In the genomic region with DNA sequence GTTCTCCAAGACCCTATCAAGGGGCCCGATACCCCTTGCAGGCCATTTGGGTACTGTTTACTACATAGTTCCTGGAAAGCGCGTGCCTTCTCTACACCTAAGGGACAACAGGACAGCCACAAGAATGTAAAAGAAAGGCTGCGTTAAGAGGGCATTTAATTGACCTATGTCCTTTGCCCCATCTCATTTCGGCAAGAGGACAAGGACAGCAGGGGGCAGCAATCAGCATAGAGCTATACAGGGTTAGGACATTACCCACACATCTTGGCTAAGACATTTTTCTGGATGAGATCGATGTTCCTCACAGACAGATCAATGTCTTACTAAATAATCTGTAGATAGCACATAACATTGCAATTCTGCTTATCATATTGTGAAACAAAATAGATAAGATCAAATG, we compare ENCODE assay signal across 8 cellular contexts. TPM values are rescaled to one million over a fixed set of nuclear protein-coding genes. Genes with fewer than 3 reads are reported as not detected.
DNase-seq lines count a peak whose midpoint lies in the region; ATAC-seq, FAIRE-seq and TF ChIP-seq lines count a peak whose summit lies in the region.

No MANE protein-coding gene starts in this region.

- no peak overlapping the region for H3K27ac ChIP-seq in astrocyte (ENCODE audit: low read depth, low read length)
- H3K27ac ChIP-seq in esophagus squamous epithelium, result no peak overlapping the region

- H3K4me1 ChIP-seq in astrocyte (ENCODE audit: insufficient read depth, low read length), result no peaks in the 10 kb centered on the region
- no peaks in the 10 kb centered on the region for H3K4me1 ChIP-seq in esophagus squamous epithelium

- H3K27me3 ChIP-seq in astrocyte (ENCODE audit: insufficient read depth, low read length) (no peaks in the 10 kb centered on the region), esophagus squamous epithelium (peaks cover 0 to 22% (median 0%) of the 10 kb centered on the region in 4 donors)

- H4K20me1 ChIP-seq in astrocyte (ENCODE audit: insufficient read depth, low read length), result no peaks in the 10 kb centered on the region

- no peak overlapping the region for H3K4me3 Mint-ChIP-seq in astrocyte (ENCODE audit: unreplicated experiment)

- H3K9ac ChIP-seq in astrocyte (ENCODE audit: low read length), result no peak overlapping the region

- ATAC-seq in GM21723 (IDR thresholded peaks at IDR 0.05; ENCODE audit: unreplicated experiment), result no peak
- ATAC-seq in GM21526 (IDR thresholded peaks at IDR 0.05; ENCODE audit: low FRiP score, unreplicated experiment), result no peak

- peaks cover 3% of the 10 kb centered on the region for H3K9me3 Mint-ChIP-seq in astrocyte (ENCODE audit: unreplicated experiment)

- DNase-seq in AG10803 (ENCODE audit: low read depth), result peak; percentile 21
- no peak for DNase-seq in GM13977 (ENCODE audit: low spot score)
- DNase-seq in RPMI8226, result peak; percentile 56
- DNase-seq in astrocyte (ENCODE audit: low read depth), result no peak
- peak; percentile 18 for DNase-seq in midbrain (lab: John Stamatoyannopoulos, UW)
- no peak for DNase-seq in esophagus squamous epithelium (lab: John Stamatoyannopoulos, UW)

- H3K27ac Mint-ChIP-seq in astrocyte (ENCODE audit: unreplicated experiment), result no peak overlapping the region

- FAIRE-seq in astrocyte (lab: Jason Lieb, UNC), result no peak

- H3K9me3 ChIP-seq in astrocyte (ENCODE audit: insufficient read depth, low read depth, low read length) (no peaks in the 10 kb centered on the region), esophagus squamous epithelium (no peaks in the 10 kb centered on the region)

- H3K36me3 Mint-ChIP-seq in astrocyte (ENCODE audit: low read depth, unreplicated experiment), result no peaks in the 10 kb centered on the region

- in situ Hi-C loops in GM13977 (cut with MboI; ENCODE audit: low pct_unique_long_range_greater_than_20kb, low sequenced_read_pairs, unreplicated experiment), result no loop called here

- H3K79me2 ChIP-seq in astrocyte (ENCODE audit: insufficient read depth, low read length), result no peaks in the 10 kb centered on the region

- no peak for TF ChIP-seq POLR2A in esophagus squamous epithelium (IDR thresholded peaks at IDR 0.05)

- no peaks in the 10 kb centered on the region for H3K4me1 Mint-ChIP-seq in astrocyte (ENCODE audit: low read depth, unreplicated experiment)

- H2AFZ ChIP-seq in astrocyte (ENCODE audit: low read depth, low read length), result no peak overlapping the region

- peaks cover 7% of the 10 kb centered on the region for H3K27me3 Mint-ChIP-seq in astrocyte (ENCODE audit: low read depth, unreplicated experiment)

- intact Hi-C loops in esophagus squamous epithelium (cut with DNase I), result no loop called here

- 49 to 53% methylated on average over 6 of the region's 6 CpGs for WGBS in esophagus squamous epithelium, 2 donors

- TF ChIP-seq CTCF in AG10803 (conservative IDR thresholded peaks at IDR 0.05; ENCODE audit: low read length) (peak; percentile 46), GM13977 (IDR thresholded peaks at IDR 0.05; ENCODE audit: extremely low read depth, insufficient read depth, missing control alignments) (peak; percentile 53), astrocyte (IDR thresholded peaks at IDR 0.05; ENCODE audit: insufficient read depth, low read depth, low read length) (peak; percentile 28), esophagus squamous epithelium (IDR thresholded peaks at IDR 0.05) (peak in 2 of 6 experiments; percentile 14 to 51)

- no peaks in the 10 kb centered on the region for H3K36me3 ChIP-seq in astrocyte (ENCODE audit: insufficient read depth, low read length)
- H3K36me3 ChIP-seq in esophagus squamous epithelium, result no peaks in the 10 kb centered on the region

- no peak overlapping the region for H3K4me2 ChIP-seq in astrocyte (ENCODE audit: low read length)

- H3K4me3 ChIP-seq in AG10803 (ENCODE audit: low read length) (no peak overlapping the region), astrocyte (ENCODE audit: insufficient read depth, low read depth, low read length) (no peak overlapping the region), esophagus squamous epithelium (no peak overlapping the region)

RNA-seq across cellular contexts. Expression of gene FLT3, which starts 41.2 kb away (rescaled TPM):
- total RNA-seq in astrocyte (0.10 TPM in 1 of 2 replicates, not detected in the other), esophagus squamous epithelium (1 to 10 TPM in 2 of 4 donors, under 1 TPM in 2; 0.09 to 1.5 (median 0.96) TPM)

Comparison
In these comparisons a context has a peak if more than half of its experiments do, and no peak if none do; other contexts are left out.
1. DNase-seq: peak in AG10803 (single experiment), RPMI8226 (single experiment) and midbrain (single experiment); none in GM13977 (single experiment), astrocyte (single experiment) and esophagus squamous epithelium (single experiment).